In genomic region chr16:1351215-1351581, GRCh38 we compare ENCODE assay signal across 8 cellular contexts. TPM values are rescaled to one million over a fixed set of nuclear protein-coding genes. Genes with fewer than 3 reads are reported as not detected.
DNase-seq lines count a peak whose midpoint lies in the region; ATAC-seq and TF ChIP-seq lines count a peak whose summit lies in the region.

No MANE protein-coding gene starts in this region.

- no peaks in the 10 kb centered on the region for H3K4me1 ChIP-seq in iPS-15b (ENCODE audit: control insufficient read depth, insufficient read depth, low read length)

- in situ Hi-C loops in GM13976 (cut with MboI; ENCODE audit: low sequenced_read_pairs, unreplicated experiment), result no loop called here

- H3K27ac ChIP-seq in substantia nigra (ENCODE audit: low read depth, low read length, poor library complexity, severe bottlenecking), result peak overlapping the region; percentile 81

- ATAC-seq in GM18505 (IDR thresholded peaks at IDR 0.05; ENCODE audit: unreplicated experiment) (peak; percentile 9), HG03045 (IDR thresholded peaks at IDR 0.05; ENCODE audit: unreplicated experiment) (peak; percentile 23)
- peak; percentile 23 to 27 for ATAC-seq in activated naive CD4-positive, alpha-beta T cell treated with anti-CD3 and anti-CD28 coated beads, Interleukin-2, amount 50 U/mL, for 72 hours

- no peak for TF ChIP-seq POLR2A in GM18505 (IDR thresholded peaks at IDR 0.05; ENCODE audit: borderline replicate concordance, extremely low read depth, insufficient read depth, insufficient read length)

- peak overlapping the region; percentile 85 to 93 for H3K27ac Mint-ChIP-seq in activated naive CD4-positive, alpha-beta T cell treated with anti-CD3 and anti-CD28 coated beads, Interleukin-2, amount 50 U/mL, for 72 hours

- H3K27me3 ChIP-seq in iPS-15b (ENCODE audit: control insufficient read depth, insufficient read depth, low read length), result no peaks in the 10 kb centered on the region

- no peaks in the 10 kb centered on the region for H3K9me3 Mint-ChIP-seq in activated naive CD4-positive, alpha-beta T cell treated with anti-CD3 and anti-CD28 coated beads, Interleukin-2, amount 50 U/mL, for 72 hours

- no peak for DNase-seq in activated naive CD4-positive, alpha-beta T cell treated with anti-CD3 and anti-CD28 coated beads, Interleukin-2, amount 50 U/mL, for 72 hours (ENCODE audit: low spot score in 2 of 2)
- DNase-seq in substantia nigra (lab: John Stamatoyannopoulos, UW) (no peak), GM13976 (ENCODE audit: low spot score) (no peak), hippocampal formation (lab: John Stamatoyannopoulos, UW) (no peak), cerebellar cortex (ENCODE audit: low spot score) (no peak)

- H3K4me3 ChIP-seq in iPS-15b (ENCODE audit: low read depth, low read length), result peak overlapping the region; percentile 65

- no peaks in the 10 kb centered on the region for H3K9me3 ChIP-seq in iPS-15b (ENCODE audit: control insufficient read depth, insufficient read depth, low read length)

- H3K9ac ChIP-seq in iPS-15b (ENCODE audit: low read depth, low read length), result peak overlapping the region; percentile 70

- no peak for TF ChIP-seq CTCF in GM13976 (IDR thresholded peaks at IDR 0.05; ENCODE audit: borderline replicate concordance, control extremely low read depth, extremely low read depth, insufficient read depth, missing control alignments)

- H3K36me3 Mint-ChIP-seq in activated naive CD4-positive, alpha-beta T cell treated with anti-CD3 and anti-CD28 coated beads, Interleukin-2, amount 50 U/mL, for 72 hours, result no peaks in the 10 kb centered on the region

- peaks cover 26% of the 10 kb centered on the region for H3K36me3 ChIP-seq in iPS-15b (ENCODE audit: control insufficient read depth, insufficient read depth, low read length)

RNA-seq across cellular contexts. Expression of gene TSR3, which starts 0.5 kb away (rescaled TPM):
- 10 to 100 TPM; 34.4 to 50.8 TPM for total RNA-seq in activated naive CD4-positive, alpha-beta T cell treated with anti-CD3 and anti-CD28 coated beads, Interleukin-2, amount 50 U/mL, for 72 hours

RNA-seq across cellular contexts. Expression of gene GNPTG, which starts 0.5 kb away (rescaled TPM):
- total RNA-seq in activated naive CD4-positive, alpha-beta T cell treated with anti-CD3 and anti-CD28 coated beads, Interleukin-2, amount 50 U/mL, for 72 hours, result 10 to 100 TPM; 21.7 to 25.4 TPM

RNA-seq across cellular contexts. Expression of gene BAIAP3, which starts 17.8 kb away (rescaled TPM):
- 1 to 10 TPM in 1 of 2 donors, under 1 TPM in 1; 0.34 to 1.9 TPM for total RNA-seq in activated naive CD4-positive, alpha-beta T cell treated with anti-CD3 and anti-CD28 coated beads, Interleukin-2, amount 50 U/mL, for 72 hours

RNA-seq across cellular contexts. Expression of gene UBE2I, which starts 41.8 kb away (rescaled TPM):
- 100 to 1,000 TPM; 205 to 246 TPM for total RNA-seq in activated naive CD4-positive, alpha-beta T cell treated with anti-CD3 and anti-CD28 coated beads, Interleukin-2, amount 50 U/mL, for 72 hours
